In genomic region chr6:111485316-111485715, GRCh38 we compare ENCODE assay signal across 11 cellular contexts. TPM values are rescaled to one million over a fixed set of nuclear protein-coding genes. Genes with fewer than 3 reads are reported as not detected.
DNase-seq lines count a peak whose midpoint lies in the region; ATAC-seq and TF ChIP-seq lines count a peak whose summit lies in the region.
"Had no signal": no experiment of that assay in that cellular context is flagged by ENCODE, and none has a peak within 500 bp of the region (broad histone marks: within the 10 kb centered on the region; RNA-seq: fewer than 3 reads in every experiment).

No MANE protein-coding gene starts in this region.

- ATAC-seq in gastrocnemius medialis (no peak), GM18517 (IDR thresholded peaks at IDR 0.05; ENCODE audit: unreplicated experiment) (no peak)
- ATAC-seq: sciatic nerve had no signal

- intact Hi-C loops in esophagus squamous epithelium (cut with DNase I), result loop anchor here (10.0 kb wide), 2 partner anchors 69 to 231 kb away; a partner anchor contains a TSS
- intact Hi-C loops in gastrocnemius medialis (cut with DNase I; ENCODE audit: low total_unique reads), result loop anchor here (2.0 to 10.0 kb wide), 3 partner anchors 47 to 611 kb away; partner anchors contain the start of genes AMD1 and FYN
- intact Hi-C loops in lower leg skin (cut with DNase I; ENCODE audit: low total_unique reads), result loop anchor here (10.0 kb wide), 1 partner anchor 119 kb away; the partner anchor contains the start of gene TRAF3IP2

- H3K9me3 ChIP-seq in SJCRH30 (replicated peaks) (0 out of 2 replicates have a peak, but pooled peaks cover 5% of the 10 kb centered on the region), esophagus squamous epithelium (no peaks in the 10 kb centered on the region), gastrocnemius medialis (no peaks in the 10 kb centered on the region)

- H3K4me1 ChIP-seq in SJCRH30 (peaks cover 11% of the 10 kb centered on the region), esophagus squamous epithelium (peaks cover 10 to 33% (median 14%) of the 10 kb centered on the region in 3 donors), gastrocnemius medialis (peaks cover 27% of the 10 kb centered on the region in 2 donors)

- TF ChIP-seq POLR2A in esophagus squamous epithelium (IDR thresholded peaks at IDR 0.05), result no peak
- no peak for TF ChIP-seq POLR2A in gastrocnemius medialis (IDR thresholded peaks at IDR 0.05)
- no peak for TF ChIP-seq POLR2A in lower leg skin (IDR thresholded peaks at IDR 0.05)

- peak overlapping the region; percentile 91; the same call in 1 of the 2 replicates for H3K4me3 ChIP-seq in HFF-Myc (replicated peaks; ENCODE audit: low read depth, low read length)
- peak overlapping the region; percentile 96 for H3K4me3 ChIP-seq in SJCRH30
- H3K4me3 ChIP-seq in esophagus squamous epithelium, result no peak overlapping the region
- H3K4me3 ChIP-seq in gastrocnemius medialis, result no peak overlapping the region
- H3K4me3 ChIP-seq in lower leg skin (ENCODE audit: low read depth, poor library complexity, severe bottlenecking), result no peak overlapping the region

- TF ChIP-seq CTCF in HFF-Myc (IDR thresholded peaks at IDR 0.05; ENCODE audit: low read depth, low read length, missing control alignments), result no peak
- no peak for TF ChIP-seq CTCF in esophagus squamous epithelium (IDR thresholded peaks at IDR 0.05)
- TF ChIP-seq CTCF in gastrocnemius medialis (IDR thresholded peaks at IDR 0.05 in 4 of 5, conservative IDR thresholded peaks at IDR 0.05 in 1 of 5), result no peak
- no peak for TF ChIP-seq CTCF in lower leg skin (IDR thresholded peaks at IDR 0.05)

- in situ Hi-C loops in gastrocnemius medialis (cut with MboI; ENCODE audit: low sequenced_read_pairs in 4 of 4), result loop anchor here in 1 of 4 donors (10.0 kb wide), 1 partner anchor 119 kb away; the partner anchor contains the start of gene TRAF3IP2

- H3K36me3 ChIP-seq in SJCRH30 (peaks cover 6% of the 10 kb centered on the region; the same call in 1 of the 2 replicates), esophagus squamous epithelium (no peaks in the 10 kb centered on the region), gastrocnemius medialis (no peaks in the 10 kb centered on the region)

- DNase-seq in HFF-Myc (ENCODE audit: extremely low read depth, low read depth) (no peak), SJCRH30 (no peak), esophagus squamous epithelium (lab: John Stamatoyannopoulos, UW) (no peak), gastrocnemius medialis (no peak), NCI-H2107 treated with DMSO at 0.1 percent for 48 hours (lab: John Stamatoyannopoulos, UW; ENCODE audit: unreplicated experiment) (no peak), lower leg skin (ENCODE audit: low spot score in 2 of 2) (no peak), AG20443 (ENCODE audit: low spot score) (no peak)
- DNase-seq: amniotic stem cell, H7 had no signal

- H3K27ac ChIP-seq in SJCRH30, result peak overlapping the region; percentile 95; the same call in 1 of the 2 replicates
- peak overlapping the region in 3 of 4 donors; percentile 96 to 100 (median 100) for H3K27ac ChIP-seq in esophagus squamous epithelium
- H3K27ac ChIP-seq in gastrocnemius medialis, result peak overlapping the region; percentile 95 to 100 (median 99)

- 65 to 83% methylated on average over 1 of the region's 1 CpG for WGBS in esophagus squamous epithelium, 2 donors
- WGBS in lower leg skin, 2 donors, result 86 to 96% methylated on average over 1 of the region's 1 CpG

- H3K27me3 ChIP-seq in SJCRH30 (no peaks in the 10 kb centered on the region), esophagus squamous epithelium (no peaks in the 10 kb centered on the region), gastrocnemius medialis (no peaks in the 10 kb centered on the region)

RNA-seq across cellular contexts. Expression of gene REV3L, which starts 2.3 kb away (rescaled TPM):
- total RNA-seq in SJCRH30 (2014; rRNA removed; shearing (Covaris generic)), result 32.7 and 34.3 TPM in 2 replicates
- total RNA-seq in esophagus squamous epithelium, result 10 to 100 TPM in 3 of 4 donors, 1 to 10 TPM in 1; 7.0 to 47.1 (median 18.8) TPM
- 10 to 100 TPM; 25.9 to 79.1 (median 49.0) TPM for total RNA-seq in gastrocnemius medialis
- 10 to 100 TPM; 25.9 to 45.9 (median 28.6) TPM for total RNA-seq in lower leg skin

Comparison
In these comparisons a context has a peak if more than half of its experiments do, and no peak if none do; other contexts are left out.
1. H3K4me3 ChIP-seq: peak in HFF-Myc (single experiment) and SJCRH30 (single experiment); none in esophagus squamous epithelium (0 of 4), gastrocnemius medialis (0 of 4) and lower leg skin (single experiment).
2. Peak in every context shown above with its lines, with median percentiles within 50 percentile points of each other: H3K27ac ChIP-seq.